ENCODE assay signal across 8 cellular contexts in genomic region chr18:35029770-35030169, GRCh38. TPM values are rescaled to one million over a fixed set of nuclear protein-coding genes. Genes with fewer than 3 reads are reported as not detected.
DNase-seq lines count a peak whose midpoint lies in the region; ATAC-seq and TF ChIP-seq lines count a peak whose summit lies in the region.

No MANE protein-coding gene starts in this region.

- POLR2A ChIA-PET in naive thymus-derived CD8-positive, alpha-beta T cell (lab: Charles Lee) = interaction anchor here (0.9 to 8.3 kb wide), 8 partner anchors 9 to 94 kb away, joined by 3 to 121 read pairs (median 4); partner anchors contain the start of gene MAPRE2

- peak; percentile 73 for ATAC-seq in HG03039 (IDR thresholded peaks at IDR 0.05; ENCODE audit: unreplicated experiment)
- peak; percentile 41 to 43 for ATAC-seq in naive thymus-derived CD8-positive, alpha-beta T cell

- H3K9me3 Mint-ChIP-seq in activated naive CD4-positive, alpha-beta T cell treated with anti-CD3 and anti-CD28 coated beads, Interleukin-2, amount 10 ng/mL, durations not matched to agents 7 days and 5 days = peaks cover 2% of the 10 kb centered on the region
- H3K9me3 Mint-ChIP-seq in activated naive CD8-positive, alpha-beta T cell (ENCODE audit: low read depth) = no peaks in the 10 kb centered on the region
- H3K9me3 Mint-ChIP-seq in naive thymus-derived CD8-positive, alpha-beta T cell = no peaks in the 10 kb centered on the region
- H3K9me3 Mint-ChIP-seq in glutamatergic neuron (ENCODE audit: unreplicated experiment) = peaks cover 1% of the 10 kb centered on the region

- peak overlapping the region; percentile 97 for H3K27ac Mint-ChIP-seq in activated naive CD4-positive, alpha-beta T cell treated with anti-CD3 and anti-CD28 coated beads, Interleukin-2, amount 10 ng/mL, durations not matched to agents 7 days and 5 days
- H3K27ac Mint-ChIP-seq in activated naive CD8-positive, alpha-beta T cell = peak overlapping the region; percentile 96
- peak overlapping the region; percentile 73 to 99 (median 98) for H3K27ac Mint-ChIP-seq in naive thymus-derived CD8-positive, alpha-beta T cell
- H3K27ac Mint-ChIP-seq in glutamatergic neuron (ENCODE audit: unreplicated experiment) = no peak overlapping the region

- no peaks in the 10 kb centered on the region for H3K27me3 Mint-ChIP-seq in activated naive CD4-positive, alpha-beta T cell treated with anti-CD3 and anti-CD28 coated beads, Interleukin-2, amount 10 ng/mL, durations not matched to agents 7 days and 5 days
- H3K27me3 Mint-ChIP-seq in activated naive CD8-positive, alpha-beta T cell = no peaks in the 10 kb centered on the region
- H3K27me3 Mint-ChIP-seq in naive thymus-derived CD8-positive, alpha-beta T cell = no peaks in the 10 kb centered on the region
- H3K27me3 Mint-ChIP-seq in glutamatergic neuron (ENCODE audit: unreplicated experiment) = peaks cover 2% of the 10 kb centered on the region

- CTCF ChIA-PET in activated naive CD4-positive, alpha-beta T cell treated with anti-CD3 and anti-CD28 coated beads, Interleukin-2, amount 10 ng/mL, durations not matched to agents 7 days and 5 days (lab: Charles Lee) = interaction anchor here (0.8 to 5.7 kb wide), 16 partner anchors 8 to 357 kb away, joined by 3 to 53 read pairs (median 4); partner anchors contain the start of gene MAPRE2

- peak overlapping the region; percentile 65 for H3K4me3 Mint-ChIP-seq in activated naive CD4-positive, alpha-beta T cell treated with anti-CD3 and anti-CD28 coated beads, Interleukin-2, amount 10 ng/mL, durations not matched to agents 7 days and 5 days
- H3K4me3 Mint-ChIP-seq in activated naive CD8-positive, alpha-beta T cell = peak overlapping the region; percentile 87
- peak overlapping the region; percentile 76 to 96 (median 88) for H3K4me3 Mint-ChIP-seq in naive thymus-derived CD8-positive, alpha-beta T cell
- no peak overlapping the region for H3K4me3 Mint-ChIP-seq in glutamatergic neuron (ENCODE audit: unreplicated experiment)

- peaks cover 4% of the 10 kb centered on the region for H3K36me3 Mint-ChIP-seq in activated naive CD4-positive, alpha-beta T cell treated with anti-CD3 and anti-CD28 coated beads, Interleukin-2, amount 10 ng/mL, durations not matched to agents 7 days and 5 days
- no peaks in the 10 kb centered on the region for H3K36me3 Mint-ChIP-seq in activated naive CD8-positive, alpha-beta T cell
- H3K36me3 Mint-ChIP-seq in naive thymus-derived CD8-positive, alpha-beta T cell = no peaks in the 10 kb centered on the region
- H3K36me3 Mint-ChIP-seq in glutamatergic neuron (ENCODE audit: unreplicated experiment) = no peaks in the 10 kb centered on the region

- TF ChIP-seq CTCF in glutamatergic neuron (IDR thresholded peaks at IDR 0.05; ENCODE audit: partially characterized antibody, unreplicated experiment) = no peak

- DNase-seq in activated naive CD4-positive, alpha-beta T cell treated with anti-CD3 and anti-CD28 coated beads, Interleukin-2, amount 10 ng/mL, durations not matched to agents 7 days and 5 days = no peak
- no peak for DNase-seq in activated naive CD4-positive, alpha-beta T cell treated with Interleukin-2 at 50 U/mL for 16 hours
- peak in 3 of 10 donors; percentile 47 to 59 (median 54) for DNase-seq in naive thymus-derived CD8-positive, alpha-beta T cell
- DNase-seq in T-helper 9 cell (no peak), NCI-H1092 treated with DMSO at 0.1 percent for 48 hours (lab: John Stamatoyannopoulos, UW) (no peak), glutamatergic neuron (no peak)

- H3K4me1 Mint-ChIP-seq in activated naive CD4-positive, alpha-beta T cell treated with anti-CD3 and anti-CD28 coated beads, Interleukin-2, amount 10 ng/mL, durations not matched to agents 7 days and 5 days = peaks cover 54% of the 10 kb centered on the region
- H3K4me1 Mint-ChIP-seq in activated naive CD8-positive, alpha-beta T cell (ENCODE audit: low read depth) = peaks cover 71% of the 10 kb centered on the region
- peaks cover 35 to 69% (median 67%) of the 10 kb centered on the region in 4 donors for H3K4me1 Mint-ChIP-seq in naive thymus-derived CD8-positive, alpha-beta T cell
- H3K4me1 Mint-ChIP-seq in glutamatergic neuron (ENCODE audit: low read depth, unreplicated experiment) = peaks cover 3% of the 10 kb centered on the region

RNA-seq across cellular contexts. Expression of gene MAPRE2, which starts 11.4 kb away (rescaled TPM):
- total RNA-seq in naive thymus-derived CD8-positive, alpha-beta T cell = 10 to 100 TPM; 56.8 to 59.4 TPM
- polyA plus RNA-seq in naive thymus-derived CD8-positive, alpha-beta T cell = 10 to 100 TPM; 86.2 to 96.3 (median 89.7) TPM
- total RNA-seq in glutamatergic neuron (ENCODE audit: unreplicated experiment) = 127 TPM
